ENCODE assay signal across 8 cellular contexts in the genomic region with DNA sequence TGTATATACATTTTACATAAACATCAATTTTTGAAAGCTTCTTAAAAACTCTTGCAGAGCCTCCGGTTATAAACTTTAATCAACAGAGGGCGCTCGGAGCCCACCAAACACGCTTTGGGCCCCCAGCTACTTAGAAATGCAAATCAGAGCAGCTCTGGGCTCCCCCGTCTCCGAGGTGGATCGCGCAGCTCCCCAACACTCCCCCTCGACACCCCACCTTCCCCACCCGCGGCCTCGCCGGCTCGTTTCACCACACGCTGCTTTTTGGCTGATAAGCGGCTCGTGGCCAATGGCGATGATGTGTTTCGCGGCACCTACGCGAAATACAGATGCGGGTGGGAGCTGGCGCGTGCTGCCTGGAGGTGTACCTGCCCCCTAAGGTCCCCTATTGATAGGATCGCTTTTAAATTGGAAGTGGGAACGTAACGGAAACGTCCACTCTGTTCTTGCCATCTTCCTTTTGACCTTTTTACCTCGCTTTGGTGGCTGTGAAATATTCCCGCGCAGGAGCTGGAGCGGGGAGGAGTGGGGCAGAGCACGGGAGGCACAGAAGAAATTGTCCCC. TPM values are rescaled to one million over a fixed set of nuclear protein-coding genes. Genes with fewer than 3 reads are reported as not detected.
DNase-seq lines count a peak whose midpoint lies in the region; ATAC-seq and TF ChIP-seq lines count a peak whose summit lies in the region.

No MANE protein-coding gene starts in this region.

- H3K27ac Mint-ChIP-seq in activated CD8-positive, alpha-beta T cell treated with anti-CD3 and anti-CD28 coated beads for 36 hours: no peak overlapping the region
- no peak overlapping the region for H3K27ac Mint-ChIP-seq in memory B cell

- no peaks in the 10 kb centered on the region for H3K36me3 Mint-ChIP-seq in activated CD8-positive, alpha-beta T cell treated with anti-CD3 and anti-CD28 coated beads for 36 hours (ENCODE audit: low read depth)
- no peaks in the 10 kb centered on the region for H3K36me3 Mint-ChIP-seq in memory B cell

- intact Hi-C loops in activated CD8-positive, alpha-beta T cell treated with anti-CD3 and anti-CD28 coated beads for 36 hours (cut with micrococcal nuclease): loop anchor here (2.0 to 5.0 kb wide), 2 partner anchors 226 to 849 kb away; no protein-coding TSS in a partner anchor

- POLR2A ChIA-PET in activated CD8-positive, alpha-beta T cell treated with anti-CD3 and anti-CD28 coated beads for 36 hours (lab: Charles Lee): no interaction called here

- DNase-seq in COR-L47 (lab: John Stamatoyannopoulos, UW) (peak; percentile 60), NCI-H82 treated with DMSO at 0.1 percent for 48 hours (lab: John Stamatoyannopoulos, UW; ENCODE audit: unreplicated experiment) (peak; percentile 49), memory B cell (ENCODE audit: low spot score in 2 of 2) (peak; percentile 69 to 70), NCI-H187 treated with DMSO at 0.1 percent for 48 hours (lab: John Stamatoyannopoulos, UW) (no peak)
- DNase-seq in activated CD8-positive, alpha-beta T cell treated with anti-CD3 and anti-CD28 coated beads for 36 hours: peak; percentile 87
- DNase-seq in effector CD8-positive, alpha-beta T cell (lab: John Stamatoyannopoulos, UW): peak; percentile 51
- DNase-seq in stimulated activated CD4-positive, alpha-beta T cell treated with anti-CD3 and anti-CD28 coated beads, TNF-alpha, amount 100 ng/mL, for 24 hours (ENCODE audit: low read depth in 3 of 3): peak; percentile 38 to 62 (median 54)

- peaks cover 63% of the 10 kb centered on the region for H3K27me3 Mint-ChIP-seq in activated CD8-positive, alpha-beta T cell treated with anti-CD3 and anti-CD28 coated beads for 36 hours
- peaks cover 25% of the 10 kb centered on the region for H3K27me3 Mint-ChIP-seq in memory B cell

- H3K4me1 Mint-ChIP-seq in activated CD8-positive, alpha-beta T cell treated with anti-CD3 and anti-CD28 coated beads for 36 hours (ENCODE audit: low read depth): peaks cover 18% of the 10 kb centered on the region
- H3K4me1 Mint-ChIP-seq in memory B cell: peaks cover 16% of the 10 kb centered on the region

- CTCF ChIA-PET in activated CD8-positive, alpha-beta T cell treated with anti-CD3 and anti-CD28 coated beads for 36 hours (lab: Charles Lee): interaction anchor here (0.6 to 2.1 kb wide), 44 partner anchors 11 to 1345 kb away, joined by 3 to 12 read pairs (median 4); no protein-coding TSS in a partner anchor

- peak; percentile 80 for TF ChIP-seq CTCF in activated CD8-positive, alpha-beta T cell treated with anti-CD3 and anti-CD28 coated beads for 36 hours (IDR thresholded peaks at IDR 0.05)

- no peaks in the 10 kb centered on the region for H3K9me3 Mint-ChIP-seq in activated CD8-positive, alpha-beta T cell treated with anti-CD3 and anti-CD28 coated beads for 36 hours
- no peaks in the 10 kb centered on the region for H3K9me3 Mint-ChIP-seq in memory B cell

- ATAC-seq in HG03135 (IDR thresholded peaks at IDR 0.05; ENCODE audit: unreplicated experiment): peak; percentile 33
- ATAC-seq in activated CD8-positive, alpha-beta T cell treated with anti-CD3 and anti-CD28 coated beads for 36 hours: peak; percentile 43
- peak; percentile 42 for ATAC-seq in memory B cell (ENCODE audit: low read depth)

- peak overlapping the region; percentile 68 for H3K4me3 Mint-ChIP-seq in activated CD8-positive, alpha-beta T cell treated with anti-CD3 and anti-CD28 coated beads for 36 hours
- peak overlapping the region; percentile 84 for H3K4me3 Mint-ChIP-seq in memory B cell

RNA-seq across cellular contexts. Expression of a gene that starts 1.6 kb away (rescaled TPM):
- total RNA-seq in activated CD8-positive, alpha-beta T cell treated with anti-CD3 and anti-CD28 coated beads for 36 hours: under 1 TPM; 0.16 TPM
